Comparison of ENCODE assay signal across 6 cellular contexts in the genomic region with DNA sequence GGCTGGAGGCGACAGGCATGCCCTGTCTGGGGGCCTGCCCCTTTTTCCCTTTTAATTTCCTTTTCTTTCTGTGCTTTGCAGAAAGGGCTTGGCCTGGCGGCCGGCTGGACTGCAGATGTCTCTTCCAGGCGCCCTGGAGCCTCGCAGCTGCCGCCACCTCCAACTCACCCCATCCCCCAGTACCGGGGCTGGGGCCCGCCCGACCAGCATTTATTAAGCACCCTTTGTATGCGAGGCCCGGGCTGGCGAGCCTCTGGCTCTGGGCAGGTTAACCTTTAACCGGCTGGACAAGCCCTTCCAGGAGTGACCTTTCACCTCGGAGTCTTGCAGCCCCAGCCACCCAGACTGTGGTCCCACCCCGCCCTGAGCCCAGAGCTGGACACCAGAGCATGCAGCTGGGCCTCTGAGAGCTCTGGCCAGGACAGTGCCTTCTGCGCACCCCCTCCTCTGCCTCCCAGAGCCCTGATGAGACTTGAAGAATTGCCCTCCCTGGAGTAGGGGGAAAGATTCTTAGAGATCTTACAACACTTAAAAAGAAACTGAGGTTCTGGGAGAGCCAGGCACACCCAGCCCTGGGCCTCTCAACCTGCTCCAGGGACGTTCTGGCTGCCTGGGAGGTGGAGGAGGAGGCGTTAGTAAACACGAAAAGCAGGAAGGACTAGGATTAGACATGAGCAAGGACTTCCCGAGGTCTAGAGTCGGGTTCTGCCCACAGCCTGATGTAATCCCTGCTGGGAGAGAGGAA. TPM values are rescaled to one million over a fixed set of nuclear protein-coding genes. Genes with fewer than 3 reads are reported as not detected.
A peak's percentile ranks its signal among the peaks of the same experiment; 100 is the strongest.
DNase-seq lines count a peak whose midpoint lies in the region; ATAC-seq and TF ChIP-seq lines count a peak whose summit lies in the region.

No MANE protein-coding gene starts in this region.

- POLR2A ChIA-PET in CD4-positive, alpha-beta T cell (lab: Charles Lee): no interaction called here

- peaks cover 5 to 51% (median 45%) of the 10 kb centered on the region in 5 donors for H3K4me1 ChIP-seq in subcutaneous abdominal adipose tissue (ENCODE audit: control insufficient read depth in 5 of 5, insufficient read depth in 5 of 5, low read length in 5 of 5)

- no peak for TF ChIP-seq CTCF in CD4-positive, alpha-beta T cell (IDR thresholded peaks at IDR 0.05)
- TF ChIP-seq CTCF in fibroblast of villous mesenchyme (IDR thresholded peaks at IDR 0.05; ENCODE audit: insufficient read depth, low read depth, low read length): no peak

- no peaks in the 10 kb centered on the region for H3K9me3 ChIP-seq in CD4-positive, alpha-beta T cell (ENCODE audit: control insufficient read depth, low read length)
- H3K9me3 ChIP-seq in subcutaneous abdominal adipose tissue (ENCODE audit: control insufficient read depth in 5 of 5, low read length in 5 of 5): no peaks in the 10 kb centered on the region

- peak overlapping the region; percentile 10 to 69 (median 27) for H3K9ac ChIP-seq in subcutaneous abdominal adipose tissue (ENCODE audit: low read length in 5 of 5)

- H3K4me3 ChIP-seq in fibroblast of villous mesenchyme (ENCODE audit: low read depth, low read length) (peak overlapping the region; percentile 50), subcutaneous abdominal adipose tissue (ENCODE audit: low read depth in 1 of 5, low read length in 5 of 5) (peak overlapping the region in 4 of 5 donors; percentile 48 to 72 (median 54))

- intact Hi-C loops in CD4-positive, alpha-beta T cell (cut with DNase I, micrococcal nuclease): no loop called here

- peaks cover 5% of the 10 kb centered on the region for H3K27me3 Mint-ChIP-seq in CD4-positive, alpha-beta T cell

- H3K27ac ChIP-seq in CD4-positive, alpha-beta T cell (ENCODE audit: low read depth, low read length): no peak overlapping the region
- H3K27ac ChIP-seq in subcutaneous abdominal adipose tissue (ENCODE audit: low read depth, low read length): peak overlapping the region; percentile 75

- no peaks in the 10 kb centered on the region for H3K4me1 Mint-ChIP-seq in CD4-positive, alpha-beta T cell (ENCODE audit: low read depth)

- CTCF ChIA-PET in CD4-positive, alpha-beta T cell (lab: Charles Lee): no interaction called here

- peak overlapping the region; percentile 91 for H3K4me3 Mint-ChIP-seq in CD4-positive, alpha-beta T cell

- no peak for DNase-seq in CD4-positive, alpha-beta T cell
- DNase-seq in NCI-H774 (lab: John Stamatoyannopoulos, UW): peak; percentile 18
- peak; percentile 55 for DNase-seq in fibroblast of villous mesenchyme (ENCODE audit: low read depth)
- no peak for DNase-seq in NCI-H1048 (lab: John Stamatoyannopoulos, UW)

- peak; percentile 3 for ATAC-seq in CD4-positive, alpha-beta T cell (ENCODE audit: poor library complexity)
- no peak for ATAC-seq in HG03159 (IDR thresholded peaks at IDR 0.05; ENCODE audit: unreplicated experiment)

- H3K36me3 ChIP-seq in subcutaneous abdominal adipose tissue (ENCODE audit: control insufficient read depth in 5 of 5, insufficient read depth in 5 of 5, low read length in 5 of 5): peaks cover 0 to 12% (median 4%) of the 10 kb centered on the region in 5 donors

- H3K36me3 Mint-ChIP-seq in CD4-positive, alpha-beta T cell (ENCODE audit: low read depth): no peaks in the 10 kb centered on the region

- peak overlapping the region; percentile 49 for H3K27ac Mint-ChIP-seq in CD4-positive, alpha-beta T cell

- H3K9me3 Mint-ChIP-seq in CD4-positive, alpha-beta T cell: no peaks in the 10 kb centered on the region

- H3K27me3 ChIP-seq in CD4-positive, alpha-beta T cell (ENCODE audit: control insufficient read depth, insufficient read depth, low read length): no peaks in the 10 kb centered on the region
- H3K27me3 ChIP-seq in subcutaneous abdominal adipose tissue (ENCODE audit: control insufficient read depth in 5 of 5, insufficient read depth in 4 of 5, low read length in 5 of 5): no peaks in the 10 kb centered on the region

RNA-seq across cellular contexts. Expression of a gene that starts 1.1 kb away (rescaled TPM):
- 1 to 10 TPM in 1 of 2 experiments, under 1 TPM in 1; 0.74 to 1.1 TPM for total RNA-seq in CD4-positive, alpha-beta T cell
- total RNA-seq in fibroblast of villous mesenchyme: 51.0 and 56.0 TPM in 2 replicates

RNA-seq across cellular contexts. Expression of a gene that starts 17.7 kb away (rescaled TPM):
- total RNA-seq in CD4-positive, alpha-beta T cell: not detected
- not detected in 2 replicates for total RNA-seq in fibroblast of villous mesenchyme

RNA-seq across cellular contexts. Expression of a gene that starts 20.4 kb away (rescaled TPM):
- 10 to 100 TPM; 56.2 to 63.5 TPM for total RNA-seq in CD4-positive, alpha-beta T cell
- total RNA-seq in fibroblast of villous mesenchyme: 101 and 124 TPM in 2 replicates

RNA-seq across cellular contexts. Expression of a gene that starts 20.8 kb away (rescaled TPM):
- total RNA-seq in CD4-positive, alpha-beta T cell: 10 to 100 TPM; 20.5 to 22.2 TPM
- 3.9 and 6.1 TPM in 2 replicates for total RNA-seq in fibroblast of villous mesenchyme

RNA-seq across cellular contexts. Expression of a gene that starts 31.7 kb away (rescaled TPM):
- 10 to 100 TPM; 23.1 to 24.3 TPM for total RNA-seq in CD4-positive, alpha-beta T cell
- 18.1 and 23.8 TPM in 2 replicates for total RNA-seq in fibroblast of villous mesenchyme

Comparison
In these comparisons a context has a peak if more than half of its experiments do, and no peak if none do; other contexts are left out.
1. DNase-seq: peak in NCI-H774 (single experiment) and fibroblast of villous mesenchyme (single experiment); none in CD4-positive, alpha-beta T cell (0 of 10) and NCI-H1048 (single experiment).
2. RNA of a gene that starts 1.1 kb away (total RNA-seq): 51.0 to 56.0 TPM in fibroblast of villous mesenchyme; 0.74 to 1.1 TPM in CD4-positive, alpha-beta T cell; every median in the first group is over 10 times any median in the second.